Comparison of ENCODE assay signal across 1 cellular context in genomic region chr4:159145318-159146006, GRCh38.
TF ChIP-seq lines count a peak whose summit lies in the region.

No MANE protein-coding gene starts in this region.

TF ChIP-seq in GM23338, 12 proteins besides CTCF, POLR2A, EP300 and RAD21 (continued from another document):
- TF ChIP-seq, protein P1, sequence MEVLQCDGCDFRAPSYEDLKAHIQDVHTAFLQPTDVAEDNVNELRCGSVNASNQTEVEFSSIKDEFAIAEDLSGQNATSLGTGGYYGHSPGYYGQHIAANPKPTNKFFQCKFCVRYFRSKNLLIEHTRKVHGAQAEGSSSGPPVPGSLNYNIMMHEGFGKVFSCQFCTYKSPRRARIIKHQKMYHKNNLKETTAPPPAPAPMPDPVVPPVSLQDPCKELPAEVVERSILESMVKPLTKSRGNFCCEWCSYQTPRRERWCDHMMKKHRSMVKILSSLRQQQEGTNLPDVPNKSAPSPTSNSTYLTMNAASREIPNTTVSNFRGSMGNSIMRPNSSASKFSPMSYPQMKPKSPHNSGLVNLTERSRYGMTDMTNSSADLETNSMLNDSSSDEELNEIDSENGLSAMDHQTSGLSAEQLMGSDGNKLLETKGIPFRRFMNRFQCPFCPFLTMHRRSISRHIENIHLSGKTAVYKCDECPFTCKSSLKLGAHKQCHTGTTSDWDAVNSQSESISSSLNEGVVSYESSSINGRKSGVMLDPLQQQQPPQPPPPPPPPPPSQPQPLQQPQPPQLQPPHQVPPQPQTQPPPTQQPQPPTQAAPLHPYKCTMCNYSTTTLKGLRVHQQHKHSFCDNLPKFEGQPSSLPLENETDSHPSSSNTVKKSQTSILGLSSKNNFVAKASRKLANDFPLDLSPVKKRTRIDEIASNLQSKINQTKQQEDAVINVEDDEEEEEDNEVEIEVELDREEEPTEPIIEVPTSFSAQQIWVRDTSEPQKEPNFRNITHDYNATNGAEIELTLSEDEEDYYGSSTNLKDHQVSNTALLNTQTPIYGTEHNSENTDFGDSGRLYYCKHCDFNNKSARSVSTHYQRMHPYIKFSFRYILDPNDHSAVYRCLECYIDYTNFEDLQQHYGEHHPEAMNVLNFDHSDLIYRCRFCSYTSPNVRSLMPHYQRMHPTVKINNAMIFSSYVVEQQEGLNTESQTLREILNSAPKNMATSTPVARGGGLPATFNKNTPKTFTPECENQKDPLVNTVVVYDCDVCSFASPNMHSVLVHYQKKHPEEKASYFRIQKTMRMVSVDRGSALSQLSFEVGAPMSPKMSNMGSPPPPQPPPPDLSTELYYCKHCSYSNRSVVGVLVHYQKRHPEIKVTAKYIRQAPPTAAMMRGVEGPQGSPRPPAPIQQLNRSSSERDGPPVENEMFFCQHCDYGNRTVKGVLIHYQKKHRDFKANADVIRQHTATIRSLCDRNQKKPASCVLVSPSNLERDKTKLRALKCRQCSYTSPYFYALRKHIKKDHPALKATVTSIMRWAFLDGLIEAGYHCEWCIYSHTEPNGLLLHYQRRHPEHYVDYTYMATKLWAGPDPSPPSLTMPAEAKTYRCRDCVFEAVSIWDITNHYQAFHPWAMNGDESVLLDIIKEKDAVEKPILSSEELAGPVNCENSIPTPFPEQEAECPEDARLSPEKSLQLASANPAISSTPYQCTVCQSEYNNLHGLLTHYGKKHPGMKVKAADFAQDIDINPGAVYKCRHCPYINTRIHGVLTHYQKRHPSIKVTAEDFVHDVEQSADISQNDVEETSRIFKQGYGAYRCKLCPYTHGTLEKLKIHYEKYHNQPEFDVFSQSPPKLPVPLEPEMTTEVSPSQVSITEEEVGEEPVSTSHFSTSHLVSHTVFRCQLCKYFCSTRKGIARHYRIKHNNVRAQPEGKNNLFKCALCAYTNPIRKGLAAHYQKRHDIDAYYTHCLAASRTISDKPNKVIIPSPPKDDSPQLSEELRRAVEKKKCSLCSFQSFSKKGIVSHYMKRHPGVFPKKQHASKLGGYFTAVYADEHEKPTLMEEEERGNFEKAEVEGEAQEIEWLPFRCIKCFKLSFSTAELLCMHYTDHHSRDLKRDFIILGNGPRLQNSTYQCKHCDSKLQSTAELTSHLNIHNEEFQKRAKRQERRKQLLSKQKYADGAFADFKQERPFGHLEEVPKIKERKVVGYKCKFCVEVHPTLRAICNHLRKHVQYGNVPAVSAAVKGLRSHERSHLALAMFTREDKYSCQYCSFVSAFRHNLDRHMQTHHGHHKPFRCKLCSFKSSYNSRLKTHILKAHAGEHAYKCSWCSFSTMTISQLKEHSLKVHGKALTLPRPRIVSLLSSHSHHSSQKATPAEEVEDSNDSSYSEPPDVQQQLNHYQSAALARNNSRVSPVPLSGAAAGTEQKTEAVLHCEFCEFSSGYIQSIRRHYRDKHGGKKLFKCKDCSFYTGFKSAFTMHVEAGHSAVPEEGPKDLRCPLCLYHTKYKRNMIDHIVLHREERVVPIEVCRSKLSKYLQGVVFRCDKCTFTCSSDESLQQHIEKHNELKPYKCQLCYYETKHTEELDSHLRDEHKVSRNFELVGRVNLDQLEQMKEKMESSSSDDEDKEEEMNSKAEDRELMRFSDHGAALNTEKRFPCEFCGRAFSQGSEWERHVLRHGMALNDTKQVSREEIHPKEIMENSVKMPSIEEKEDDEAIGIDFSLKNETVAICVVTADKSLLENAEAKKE (CRISPR knock-in tag; IDR thresholded peaks at IDR 0.05) = no peak
- TF ChIP-seq POLR2AphosphoS5 (IDR thresholded peaks at IDR 0.05; ENCODE audit: low read depth) = no peak
- TF ChIP-seq NANOG (IDR thresholded peaks at IDR 0.05; ENCODE audit: borderline replicate concordance) = no peak
- no peak for TF ChIP-seq JUNB (IDR thresholded peaks at IDR 0.05; ENCODE audit: unreplicated experiment)
TF ChIP-seq in GM23338: peak in this region for 0.
